Comparison of ENCODE assay signal across 17 cellular contexts in the genomic region with DNA sequence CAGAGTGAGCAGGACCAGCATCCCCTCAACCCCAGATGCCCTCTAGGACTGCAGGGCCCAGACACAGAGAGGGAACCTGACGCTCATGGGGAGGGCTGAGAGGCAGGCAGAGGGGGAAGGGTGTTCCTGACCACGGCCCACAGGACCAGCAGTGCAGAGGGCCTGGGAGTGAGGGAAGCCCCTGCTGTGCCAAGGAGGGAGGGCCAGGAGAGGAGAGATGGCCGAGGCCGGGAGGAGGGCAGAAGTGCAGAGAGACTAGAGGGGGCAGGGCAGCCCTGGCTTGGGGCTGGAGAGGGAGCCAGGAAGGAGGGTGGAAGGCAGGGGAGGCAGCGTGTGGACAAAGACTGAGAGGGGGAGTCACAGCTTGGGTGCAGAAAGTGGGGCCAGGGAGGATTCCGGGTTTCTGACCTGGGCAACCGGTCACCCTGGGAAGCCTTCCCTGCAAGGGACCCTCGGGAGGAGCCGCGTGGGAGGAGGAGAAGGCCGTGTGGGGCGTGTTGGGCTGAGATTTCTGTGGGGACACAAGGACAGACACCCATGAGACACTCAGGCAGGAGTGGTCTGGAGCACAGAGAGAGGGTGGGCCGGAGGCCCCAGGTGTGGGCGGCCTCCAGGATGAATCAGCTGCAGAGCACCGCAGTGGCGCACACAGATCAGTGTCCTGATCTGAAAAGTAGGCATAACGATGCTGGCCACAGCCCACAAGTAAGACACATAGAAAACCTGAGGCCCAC.
A peak's percentile ranks its signal among the peaks of the same experiment; 100 is the strongest.
DNase-seq lines count a peak whose midpoint lies in the region; ATAC-seq and TF ChIP-seq lines count a peak whose summit lies in the region.
"Had no signal": no experiment of that assay in that cellular context is flagged by ENCODE, and none has a peak within 500 bp of the region (broad histone marks: within the 10 kb centered on the region; RNA-seq: fewer than 3 reads in every experiment).

No MANE protein-coding gene starts in this region.

- TF ChIP-seq CTCF in right atrium auricular region (IDR thresholded peaks at IDR 0.05) = no peak
- TF ChIP-seq CTCF in ovary (IDR thresholded peaks at IDR 0.05) = no peak

- H3K27me3 ChIP-seq in right atrium auricular region (no peaks in the 10 kb centered on the region), ovary (no peaks in the 10 kb centered on the region)

- no peak for DNase-seq in Right ventricle myocardium superior
- DNase-seq in right atrium auricular region (ENCODE audit: low spot score) = no peak
- DNase-seq in left kidney (ENCODE audit: low read depth, low spot score) = peak; percentile 46
- peak; percentile 30 to 63 (median 55) for DNase-seq in ovary
- no peak for DNase-seq in activated naive CD4-positive, alpha-beta T cell treated with anti-CD3 and anti-CD28 coated beads, Interleukin-2, amount 50 U/mL, for 16 hours
- no peak for DNase-seq in DMS53 treated with DMSO at 0.1 percent for 48 hours (lab: John Stamatoyannopoulos, UW; ENCODE audit: unreplicated experiment)
- DNase-seq: activated CD4-positive, alpha-beta memory T cell treated with anti-CD3 and anti-CD28 coated beads, Interleukin-2, amount 10 ng/mL, durations not matched to agents 7 days and 5 days; cerebellar nuclear complex; DMS53; KG1; NCI-H1048; stimulated activated naive B cell treated with anti-CD40 and anti-IgM and Interleukin-4, amounts not matched to agents 10 μg/mL and 1 μg/mL and 100 μg/mL, for 72 hours had no signal

- H3K4me3 ChIP-seq in right atrium auricular region = no peak overlapping the region
- H3K4me3 ChIP-seq in ovary = no peak overlapping the region
- H3K4me3 ChIP-seq: skin epidermis had no signal

- H3K27ac ChIP-seq in right atrium auricular region (no peak overlapping the region), ovary (no peak overlapping the region)
- H3K27ac ChIP-seq: skin epidermis, VCaP had no signal

- TF ChIP-seq EP300 in ovary (IDR thresholded peaks at IDR 0.05) = no peak

- H3K4me1 ChIP-seq in right atrium auricular region = peaks cover 0 to 11% of the 10 kb centered on the region in 2 donors
- H3K4me1 ChIP-seq in ovary (ENCODE audit: insufficient read depth) = peaks cover 13% of the 10 kb centered on the region

- TF ChIP-seq POLR2A in ovary (IDR thresholded peaks at IDR 0.05) = no peak

- H3K36me3 ChIP-seq in right atrium auricular region = no peaks in the 10 kb centered on the region
- H3K36me3 ChIP-seq in ovary = no peaks in the 10 kb centered on the region

- ATAC-seq in Right ventricle myocardium superior (ENCODE audit: poor library complexity) = peak; percentile 29
- ATAC-seq in HG03442 (IDR thresholded peaks at IDR 0.05; ENCODE audit: unreplicated experiment) = no peak
- no peak for ATAC-seq in GM19455 (IDR thresholded peaks at IDR 0.05; ENCODE audit: unreplicated experiment)
- ATAC-seq: activated T-helper 17 cell treated with anti-CD3 and anti-CD28 coated beads, Interleukin-2, amount 50 U/mL, for 72 hours; stimulated activated naive B cell treated with anti-CD40 and anti-IgM and Interleukin-4, amounts not matched to agents 10 μg/mL and 1 μg/mL and 100 μg/mL, for 72 hours had no signal

- intact Hi-C loops in Right ventricle myocardium superior (cut with DNase I) (no loop called here), ovary (cut with DNase I) (no loop called here)

- WGBS in ovary, 3 donors = 46 to 59% (median 52%) methylated on average over 17 of the region's 17 CpGs

- H3K9me3 ChIP-seq in right atrium auricular region (peaks cover 0 to 7% of the 10 kb centered on the region in 2 donors), ovary (no peaks in the 10 kb centered on the region)

Comparison
In these comparisons a context has a peak if more than half of its experiments do, and no peak if none do; other contexts are left out.
1. DNase-seq: peak in left kidney (single experiment) and ovary (5 of 5); none in Right ventricle myocardium superior (single experiment), right atrium auricular region (single experiment), activated naive CD4-positive, alpha-beta T cell treated with anti-CD3 and anti-CD28 coated beads, Interleukin-2, amount 50 U/mL, for 16 hours (single experiment) and DMS53 treated with DMSO at 0.1 percent for 48 hours (single experiment).